ENCODE assay signal across 8 cellular contexts in the genomic region with DNA sequence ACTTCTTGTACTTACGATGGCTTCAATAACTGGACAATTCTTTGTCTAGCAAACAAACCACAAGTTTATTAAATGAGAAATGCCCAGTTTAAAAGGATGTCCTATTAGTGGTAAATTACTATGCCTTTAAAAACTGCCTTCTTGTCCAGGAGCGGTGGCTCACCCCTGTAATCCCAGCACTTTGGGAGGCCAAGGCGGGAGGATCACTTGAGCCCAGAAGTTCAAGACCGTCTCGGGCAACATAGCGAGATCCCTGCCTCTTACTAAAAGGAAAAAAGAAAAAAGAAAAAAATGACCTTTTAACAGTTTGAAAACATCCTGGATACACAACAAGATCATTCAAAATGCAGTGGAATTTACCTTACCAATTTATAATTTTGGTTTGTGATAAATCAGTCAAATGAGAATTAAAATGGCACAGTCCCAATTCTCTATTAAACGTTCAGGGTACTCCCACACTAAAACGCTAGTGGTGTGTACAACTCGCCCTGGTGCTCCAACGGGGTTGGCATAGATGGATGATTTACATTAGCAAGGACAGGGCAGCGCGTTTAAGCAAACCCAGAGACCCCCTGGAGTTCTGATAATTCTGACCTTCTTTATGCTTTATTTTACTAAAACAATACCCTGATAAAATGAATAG. TPM values are rescaled to one million over a fixed set of nuclear protein-coding genes. Genes with fewer than 3 reads are reported as not detected.
DNase-seq lines count a peak whose midpoint lies in the region; ATAC-seq and TF ChIP-seq lines count a peak whose summit lies in the region.

No MANE protein-coding gene starts in this region.

- intact Hi-C loops in activated naive CD4-positive, alpha-beta T cell treated with anti-CD3 and anti-CD28 coated beads for 36 hours (cut with micrococcal nuclease) = no loop called here

- H3K27me3 ChIP-seq in iPS-15b (ENCODE audit: control insufficient read depth, insufficient read depth, low read length) = no peaks in the 10 kb centered on the region

- no peak for ATAC-seq in stimulated activated naive CD8-positive, alpha-beta T cell treated with anti-CD3 and anti-CD28 coated beads, Interleukin-15, Interleukin-2, amounts not matched to agents 100 U/mL and 50 U/mL, for 24 hours
- no peak for ATAC-seq in GM18498 (IDR thresholded peaks at IDR 0.05; ENCODE audit: unreplicated experiment)

- H3K36me3 ChIP-seq in iPS-15b (ENCODE audit: control insufficient read depth, insufficient read depth, low read length) = no peaks in the 10 kb centered on the region

- no peak for DNase-seq in activated naive CD4-positive, alpha-beta T cell treated with anti-CD3 and anti-CD28 coated beads for 36 hours
- DNase-seq in activated naive CD4-positive, alpha-beta T cell treated with anti-CD3 and anti-CD28 coated beads, Interleukin-2, amount 50 U/mL, for 16 hours = no peak
- no peak for DNase-seq in activated CD4-positive, alpha-beta memory T cell treated with anti-CD3 and anti-CD28 coated beads, Interleukin-2, amount 10 ng/mL, durations not matched to agents 7 days and 5 days
- peak; percentile 30 for DNase-seq in stimulated activated naive CD8-positive, alpha-beta T cell treated with anti-CD3 and anti-CD28 coated beads, Interleukin-15, Interleukin-2, amounts not matched to agents 100 U/mL and 50 U/mL, for 24 hours
- no peak for DNase-seq in iPS-NIHi11 (ENCODE audit: low spot score)
- no peak for DNase-seq in GM20000 (ENCODE audit: low spot score)

- H3K27ac Mint-ChIP-seq in activated naive CD4-positive, alpha-beta T cell treated with anti-CD3 and anti-CD28 coated beads for 36 hours = peak overlapping the region; percentile 94
- peak overlapping the region; percentile 99 for H3K27ac Mint-ChIP-seq in activated CD4-positive, alpha-beta memory T cell treated with anti-CD3 and anti-CD28 coated beads, Interleukin-2, amount 10 ng/mL, durations not matched to agents 7 days and 5 days

- no peaks in the 10 kb centered on the region for H3K9me3 Mint-ChIP-seq in activated naive CD4-positive, alpha-beta T cell treated with anti-CD3 and anti-CD28 coated beads for 36 hours
- H3K9me3 Mint-ChIP-seq in activated CD4-positive, alpha-beta memory T cell treated with anti-CD3 and anti-CD28 coated beads, Interleukin-2, amount 10 ng/mL, durations not matched to agents 7 days and 5 days = no peaks in the 10 kb centered on the region

- POLR2A ChIA-PET in activated CD4-positive, alpha-beta memory T cell treated with anti-CD3 and anti-CD28 coated beads, Interleukin-2, amount 10 ng/mL, durations not matched to agents 7 days and 5 days (lab: Charles Lee) = interaction anchor here (0.8 to 10.6 kb wide), 11 partner anchors 14 to 1594 kb away, joined by 3 to 247 read pairs (median 6); a partner anchor contains a TSS

- H3K4me3 ChIP-seq in iPS-15b (ENCODE audit: low read depth, low read length) = peak overlapping the region; percentile 94

- peaks cover 56% of the 10 kb centered on the region for H3K4me1 Mint-ChIP-seq in activated naive CD4-positive, alpha-beta T cell treated with anti-CD3 and anti-CD28 coated beads for 36 hours (ENCODE audit: low read depth)
- peaks cover 68% of the 10 kb centered on the region for H3K4me1 Mint-ChIP-seq in activated CD4-positive, alpha-beta memory T cell treated with anti-CD3 and anti-CD28 coated beads, Interleukin-2, amount 10 ng/mL, durations not matched to agents 7 days and 5 days

- H3K27me3 Mint-ChIP-seq in activated naive CD4-positive, alpha-beta T cell treated with anti-CD3 and anti-CD28 coated beads for 36 hours (ENCODE audit: low read depth) = no peaks in the 10 kb centered on the region
- no peaks in the 10 kb centered on the region for H3K27me3 Mint-ChIP-seq in activated CD4-positive, alpha-beta memory T cell treated with anti-CD3 and anti-CD28 coated beads, Interleukin-2, amount 10 ng/mL, durations not matched to agents 7 days and 5 days

- H3K4me3 Mint-ChIP-seq in activated naive CD4-positive, alpha-beta T cell treated with anti-CD3 and anti-CD28 coated beads for 36 hours = peak overlapping the region; percentile 83
- peak overlapping the region; percentile 94 for H3K4me3 Mint-ChIP-seq in activated CD4-positive, alpha-beta memory T cell treated with anti-CD3 and anti-CD28 coated beads, Interleukin-2, amount 10 ng/mL, durations not matched to agents 7 days and 5 days

- no peak for TF ChIP-seq CTCF in GM20000 (IDR thresholded peaks at IDR 0.05; ENCODE audit: extremely low read depth, missing control alignments)

- peaks cover 12% of the 10 kb centered on the region for H3K36me3 Mint-ChIP-seq in activated naive CD4-positive, alpha-beta T cell treated with anti-CD3 and anti-CD28 coated beads for 36 hours (ENCODE audit: low read depth)
- peaks cover 41% of the 10 kb centered on the region for H3K36me3 Mint-ChIP-seq in activated CD4-positive, alpha-beta memory T cell treated with anti-CD3 and anti-CD28 coated beads, Interleukin-2, amount 10 ng/mL, durations not matched to agents 7 days and 5 days (ENCODE audit: low read depth)

- H3K4me1 ChIP-seq in iPS-15b (ENCODE audit: control insufficient read depth, insufficient read depth, low read length) = peaks cover 11% of the 10 kb centered on the region

- CTCF ChIA-PET in activated naive CD4-positive, alpha-beta T cell treated with anti-CD3 and anti-CD28 coated beads for 36 hours (lab: Charles Lee) = interaction anchor here (0.9 kb wide), 1 partner anchor 12 kb away, joined by 5 read pairs; no protein-coding TSS in a partner anchor
- CTCF ChIA-PET in activated CD4-positive, alpha-beta memory T cell treated with anti-CD3 and anti-CD28 coated beads, Interleukin-2, amount 10 ng/mL, durations not matched to agents 7 days and 5 days (lab: Charles Lee) = interaction anchor here (0.8 to 3.3 kb wide), 10 partner anchors 9 to 498 kb away, joined by 3 to 19 read pairs (median 6); a partner anchor contains a TSS

- peak overlapping the region; percentile 92 for H3K9ac ChIP-seq in iPS-15b (ENCODE audit: low read depth, low read length)

- no peaks in the 10 kb centered on the region for H3K9me3 ChIP-seq in iPS-15b (ENCODE audit: control insufficient read depth, insufficient read depth, low read length)

RNA-seq across cellular contexts. Expression of a gene that starts 2.2 kb away (rescaled TPM):
- total RNA-seq in activated naive CD4-positive, alpha-beta T cell treated with anti-CD3 and anti-CD28 coated beads for 36 hours = 10 to 100 TPM; 10.7 to 10.8 TPM
- total RNA-seq in activated CD4-positive, alpha-beta memory T cell treated with anti-CD3 and anti-CD28 coated beads, Interleukin-2, amount 10 ng/mL, durations not matched to agents 7 days and 5 days = 10 to 100 TPM; 23.5 to 23.8 TPM
